8 cellular contexts compared by ENCODE assay signal in genomic region chr11:73184953-73185671, GRCh38. TPM values are rescaled to one million over a fixed set of nuclear protein-coding genes. Genes with fewer than 3 reads are reported as not detected.
DNase-seq lines count a peak whose midpoint lies in the region; ATAC-seq and TF ChIP-seq lines count a peak whose summit lies in the region.

No MANE protein-coding gene starts in this region.

- H4K20me1 ChIP-seq in SK-N-SH (ENCODE audit: insufficient read depth) = no peaks in the 10 kb centered on the region

- TF ChIP-seq CTCF in LNCaP clone FGC (IDR thresholded peaks at IDR 0.05; ENCODE audit: control insufficient read depth, extremely low read depth, insufficient read depth) (peak; percentile 99), SK-N-SH (IDR thresholded peaks at IDR 0.05) (peak; percentile 71), progenitor cell of endocrine pancreas (IDR thresholded peaks at IDR 0.05; ENCODE audit: unreplicated experiment) (peak; percentile 85)

- no peak overlapping the region for H3K9ac ChIP-seq in SK-N-SH

- H3K36me3 Mint-ChIP-seq in activated naive CD8-positive, alpha-beta T cell = no peaks in the 10 kb centered on the region
- H3K36me3 Mint-ChIP-seq in progenitor cell of endocrine pancreas (ENCODE audit: insufficient read depth) = no peaks in the 10 kb centered on the region

- no peaks in the 10 kb centered on the region for H3K9me3 Mint-ChIP-seq in activated naive CD8-positive, alpha-beta T cell (ENCODE audit: low read depth)
- H3K9me3 Mint-ChIP-seq in progenitor cell of endocrine pancreas (ENCODE audit: low read depth) = peaks cover 5% of the 10 kb centered on the region

- H3K4me1 Mint-ChIP-seq in activated naive CD8-positive, alpha-beta T cell (ENCODE audit: low read depth) = peaks cover 2% of the 10 kb centered on the region
- H3K4me1 Mint-ChIP-seq in progenitor cell of endocrine pancreas (ENCODE audit: low read depth) = peaks cover 5% of the 10 kb centered on the region

- H3K4me3 ChIP-seq in LNCaP clone FGC (ENCODE audit: low read depth, low read length) (no peak overlapping the region), SK-N-SH (ENCODE audit: low read depth in 2 of 2, low read length in 1 of 2) (no peak overlapping the region; a peak in 1 of 4 replicates)

- no peak for TF ChIP-seq EP300 in SK-N-SH (IDR thresholded peaks at IDR 0.05; ENCODE audit: borderline replicate concordance in 1 of 2, low read depth in 1 of 2, low read length in 1 of 2)

- DNase-seq in ELR (ENCODE audit: low read depth) (peak; percentile 75), LNCaP clone FGC (ENCODE audit: low read depth) (no peak), SK-N-SH (peak; percentile 77), Right ventricle myocardium superior (peak; percentile 78), progenitor cell of endocrine pancreas (ENCODE audit: low spot score, unreplicated experiment) (peak; percentile 46), cerebellum (ENCODE audit: low spot score) (no peak)

- 69% methylated on average over 16 of the region's 18 CpGs for WGBS in SK-N-SH (ENCODE audit: low lambda C conversion rate)

- H3K36me3 ChIP-seq in SK-N-SH (replicated peaks in 1 of 2; ENCODE audit: control insufficient read depth in 1 of 2, insufficient read depth in 2 of 2, low read length in 1 of 2) = no peaks in the 10 kb centered on the region

- H3F3A ChIP-seq in SK-N-SH (replicated peaks; ENCODE audit: insufficient read depth) = peaks cover 11% of the 10 kb centered on the region

- peak; percentile 74 for TF ChIP-seq RAD21 in SK-N-SH (IDR thresholded peaks at IDR 0.05; ENCODE audit: low read length)

- H3K79me2 ChIP-seq in SK-N-SH (ENCODE audit: insufficient read depth) = no peaks in the 10 kb centered on the region

- H3K27me3 ChIP-seq in SK-N-SH (ENCODE audit: insufficient read depth) = no peaks in the 10 kb centered on the region

- no peak overlapping the region for H3K27ac Mint-ChIP-seq in activated naive CD8-positive, alpha-beta T cell
- H3K27ac Mint-ChIP-seq in progenitor cell of endocrine pancreas = no peak overlapping the region

- H3K27me3 Mint-ChIP-seq in activated naive CD8-positive, alpha-beta T cell = peaks cover 6% of the 10 kb centered on the region
- peaks cover 19% of the 10 kb centered on the region for H3K27me3 Mint-ChIP-seq in progenitor cell of endocrine pancreas

- no peaks in the 10 kb centered on the region for H3K9me3 ChIP-seq in SK-N-SH

- no peak overlapping the region for H2AFZ ChIP-seq in SK-N-SH (ENCODE audit: low read depth)

- no peak overlapping the region for H3K27ac ChIP-seq in SK-N-SH (ENCODE audit: low read depth in 2 of 2, low read length in 1 of 2)

- intact Hi-C loops in Right ventricle myocardium superior (cut with DNase I) = loop anchor here (5.0 kb wide), 2 partner anchors 57 to 102 kb away; no protein-coding TSS in a partner anchor

- ATAC-seq in Right ventricle myocardium superior (ENCODE audit: poor library complexity) (peak; percentile 59), GM21825 (IDR thresholded peaks at IDR 0.05; ENCODE audit: unreplicated experiment) (no peak)

- CTCF ChIA-PET in SK-N-SH (lab: Yijun Ruan, JAX) = interaction anchor here (0.7 to 7.9 kb wide), 26 partner anchors 10 to 372 kb away, joined by 3 to 109 read pairs (median 4); no protein-coding TSS in a partner anchor

- peaks cover 0 to 12% of the 10 kb centered on the region in 2 experiments; a peak in 3 of 4 replicates for H3K4me1 ChIP-seq in SK-N-SH (ENCODE audit: control insufficient read depth in 1 of 2, insufficient read depth in 2 of 2, low read depth in 1 of 2, low read length in 1 of 2)

- POLR2A ChIA-PET in SK-N-SH (lab: Yijun Ruan, JAX) = no interaction called here

- H3K4me2 ChIP-seq in SK-N-SH = 0 out of 2 replicates have a peak overlapping the region, but pooled peaks have one; percentile 1

- no peaks in the 10 kb centered on the region for H3K9me2 ChIP-seq in SK-N-SH

- peak overlapping the region; percentile 9 for H3K4me3 Mint-ChIP-seq in activated naive CD8-positive, alpha-beta T cell
- no peak overlapping the region for H3K4me3 Mint-ChIP-seq in progenitor cell of endocrine pancreas (ENCODE audit: low read depth)

TF ChIP-seq in SK-N-SH, 30 proteins besides CTCF, POLR2A, EP300 and RAD21:
- TF ChIP-seq GABPA (IDR thresholded peaks at IDR 0.05; ENCODE audit: low read depth) = no peak
- TF ChIP-seq FOXJ3 (CRISPR knock-in tag; IDR thresholded peaks at IDR 0.05) = no peak
- TF ChIP-seq MEF2A (IDR thresholded peaks at IDR 0.05; ENCODE audit: borderline replicate concordance, low read depth) = no peak
- TF ChIP-seq JUND (IDR thresholded peaks at IDR 0.05) = no peak
- TF ChIP-seq SMC3 (IDR thresholded peaks at IDR 0.05; ENCODE audit: low read depth, low read length) = peak; percentile 91
- no peak for TF ChIP-seq IRF3 (IDR thresholded peaks at IDR 0.05; ENCODE audit: low read depth, low read length)

RNA-seq across cellular contexts. Expression of gene P2RY2, which starts 33.0 kb away (rescaled TPM):
- polyA plus RNA-seq in SK-N-SH (2012; rRNA removed) = 0.12 and 0.13 TPM in 2 replicates
- polyA plus RNA-seq in SK-N-SH (2012; cell fraction: cytosol; rRNA removed) = 0.05 and 0.07 TPM in 2 replicates
- polyA plus RNA-seq in SK-N-SH (2012; cell fraction: nucleus; rRNA removed) = 0.02 and 0.14 TPM in 2 replicates
- total RNA-seq in Right ventricle myocardium superior (22.5 TPM), progenitor cell of endocrine pancreas (0.55 and 0.96 TPM in 2 replicates), cerebellum (0.09 TPM)

RNA-seq across cellular contexts. Expression of gene FCHSD2, which starts 43.0 kb away (rescaled TPM):
- polyA plus RNA-seq in SK-N-SH (2012; rRNA removed) = 10.4 and 12.7 TPM in 2 replicates
- polyA plus RNA-seq in SK-N-SH (2012; cell fraction: cytosol; rRNA removed) = 13.0 and 13.2 TPM in 2 replicates
- 11.8 and 20.3 TPM in 2 replicates for polyA plus RNA-seq in SK-N-SH (2012; cell fraction: nucleus; rRNA removed)
- total RNA-seq in Right ventricle myocardium superior (40.4 TPM), progenitor cell of endocrine pancreas (28.4 and 35.4 TPM in 2 replicates), cerebellum (37.3 TPM)

Comparison
In these comparisons a context has a peak if more than half of its experiments do, and no peak if none do; other contexts are left out.
1. DNase-seq: peak in ELR (single experiment), SK-N-SH (single experiment), Right ventricle myocardium superior (single experiment) and progenitor cell of endocrine pancreas (single experiment); none in LNCaP clone FGC (single experiment) and cerebellum (single experiment).
2. RNA of gene P2RY2, which starts 33.0 kb away (total RNA-seq): 22.5 TPM in Right ventricle myocardium superior (single experiment); 0.55 to 0.96 TPM in progenitor cell of endocrine pancreas and 0.09 TPM in cerebellum (single experiment); every median in the first group is over 10 times any median in the second.
3. Peak in every context shown above with its lines, with median percentiles within 50 percentile points of each other: CTCF ChIP-seq.